Comparison of ENCODE assay signal across 16 cellular contexts in the genomic region with DNA sequence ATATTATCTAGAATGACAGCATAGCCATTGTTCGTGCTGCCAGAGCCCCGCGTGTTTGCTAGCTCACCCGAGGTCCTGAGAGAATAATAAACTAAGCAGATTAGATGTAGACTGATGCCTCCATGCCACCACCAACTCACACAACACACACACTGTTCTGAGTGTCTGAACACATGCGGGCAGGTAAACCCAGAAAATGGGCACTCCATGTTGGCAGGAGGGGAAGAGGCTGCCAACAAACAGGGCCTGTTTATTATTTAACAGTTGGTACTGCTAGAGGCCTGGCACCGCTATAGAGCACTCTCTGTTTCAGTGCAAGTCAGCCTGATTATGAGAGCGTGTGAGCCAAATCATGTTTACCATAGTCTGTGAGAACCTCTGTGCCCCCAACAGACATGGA.
A peak's percentile ranks its signal among the peaks of the same experiment; 100 is the strongest.
DNase-seq lines count a peak whose midpoint lies in the region; ATAC-seq and TF ChIP-seq lines count a peak whose summit lies in the region.
"Had no signal": no experiment of that assay in that cellular context is flagged by ENCODE, and none has a peak within 500 bp of the region (broad histone marks: within the 10 kb centered on the region; RNA-seq: fewer than 3 reads in every experiment).

No MANE protein-coding gene starts in this region.

- no peak for TF ChIP-seq CTCF in esophagus muscularis mucosa (IDR thresholded peaks at IDR 0.05)

- TF ChIP-seq EP300 in esophagus muscularis mucosa (IDR thresholded peaks at IDR 0.05) = no peak

- WGBS in esophagus muscularis mucosa = 59% methylated on average over 7 of the region's 7 CpGs

- H3K9me3 ChIP-seq in esophagus muscularis mucosa = no peaks in the 10 kb centered on the region
- H3K9me3 ChIP-seq: uterus had no signal

- H3K4me1 ChIP-seq in esophagus muscularis mucosa = peaks cover 24 to 38% (median 34%) of the 10 kb centered on the region in 4 donors
- H3K4me1 ChIP-seq: uterus had no signal

- ATAC-seq in GM18511 (IDR thresholded peaks at IDR 0.05; ENCODE audit: unreplicated experiment) (no peak), GM21367 (IDR thresholded peaks at IDR 0.05; ENCODE audit: unreplicated experiment) (no peak), SK-N-SH treated with all-trans-retinoic acid at 6 μM for 48 hours (no peak), GM18907 (IDR thresholded peaks at IDR 0.05; ENCODE audit: unreplicated experiment) (no peak)
- ATAC-seq: activated CD8-positive, alpha-beta memory T cell treated with anti-CD3 and anti-CD28 coated beads, Interleukin-2, amount 10 ng/mL, durations not matched to agents 7 days and 5 days had no signal

- H3K27ac ChIP-seq in esophagus muscularis mucosa (replicated peaks in 1 of 4) = peak overlapping the region; percentile 61 to 74 (median 63)
- H3K27ac ChIP-seq: uterus, WERI-Rb-1 had no signal

- H3K4me3 ChIP-seq in esophagus muscularis mucosa = no peak overlapping the region
- H3K4me3 ChIP-seq: uterus had no signal

- no peak for TF ChIP-seq POLR2A in esophagus muscularis mucosa (IDR thresholded peaks at IDR 0.05; ENCODE audit: low read depth)

- H3K27me3 ChIP-seq in esophagus muscularis mucosa = no peaks in the 10 kb centered on the region
- H3K27me3 ChIP-seq: uterus had no signal

- intact Hi-C loops in esophagus muscularis mucosa (cut with DNase I) = no loop called here

- no peaks in the 10 kb centered on the region for H3K36me3 ChIP-seq in esophagus muscularis mucosa
- H3K36me3 ChIP-seq: uterus, WERI-Rb-1 had no signal

- DNase-seq in Ammon's horn (ENCODE audit: low spot score) = peak; percentile 93
- DNase-seq in NCI-H1092 (lab: John Stamatoyannopoulos, UW) = peak; percentile 58
- DNase-seq in esophagus muscularis mucosa (ENCODE audit: extremely low spot score) = no peak
- peak; percentile 44 for DNase-seq in occipital lobe (lab: John Stamatoyannopoulos, UW)
- DNase-seq: activated CD8-positive, alpha-beta memory T cell treated with anti-CD3 and anti-CD28 coated beads, Interleukin-2, amount 10 ng/mL, durations not matched to agents 7 days and 5 days; activated naive CD4-positive, alpha-beta T cell treated with anti-CD3 and anti-CD28 coated beads for 36 hours; DND-41; mammary epithelial cell; NCI-H187; OCI-M1; uterus; WERI-Rb-1 had no signal

TF ChIP-seq in SK-N-SH treated with all-trans-retinoic acid at 6 μM for 48 hours, 23 proteins besides CTCF, POLR2A, EP300 and RAD21:
- TF ChIP-seq RARB (CRISPR knock-in tag; IDR thresholded peaks at IDR 0.05) = no peak
- TF ChIP-seq BACH2 (CRISPR knock-in tag; IDR thresholded peaks at IDR 0.05; ENCODE audit: borderline replicate concordance) = no peak
